ENCODE assay signal across 8 cellular contexts in genomic region chr6:3913077-3913957, GRCh38.
DNase-seq lines count a peak whose midpoint lies in the region; ATAC-seq and TF ChIP-seq lines count a peak whose summit lies in the region.

No MANE protein-coding gene starts in this region.

- no peaks in the 10 kb centered on the region for H3K27me3 ChIP-seq in suprapubic skin

- H3K36me3 ChIP-seq in suprapubic skin, result no peaks in the 10 kb centered on the region

- H3K4me3 ChIP-seq in suprapubic skin, result no peak overlapping the region

- no peak for ATAC-seq in HG02840 (IDR thresholded peaks at IDR 0.05; ENCODE audit: low FRiP score, unreplicated experiment)
- ATAC-seq in GM18870 (IDR thresholded peaks at IDR 0.05; ENCODE audit: unreplicated experiment), result no peak

- peak overlapping the region; percentile 88 for H3K27ac ChIP-seq in suprapubic skin

- TF ChIP-seq CTCF in suprapubic skin (IDR thresholded peaks at IDR 0.05), result no peak

- no peaks in the 10 kb centered on the region for H3K9me3 ChIP-seq in suprapubic skin

- TF ChIP-seq POLR2A in suprapubic skin (IDR thresholded peaks at IDR 0.05), result no peak

- H3K4me1 ChIP-seq in suprapubic skin, result peaks cover 40% of the 10 kb centered on the region

- DNase-seq in HT1080 (ENCODE audit: low read depth) (peak; percentile 93), amniotic stem cell (lab: John Stamatoyannopoulos, UW) (peak; percentile 80), islet precursor cell (peak; percentile 84), suprapubic skin (ENCODE audit: low spot score in 2 of 2) (peak in 1 of 2 donors; percentile 77), NCI-H2107 treated with DMSO at 0.1 percent for 48 hours (lab: John Stamatoyannopoulos, UW; ENCODE audit: unreplicated experiment) (no peak), NAMALWA (ENCODE audit: low spot score) (no peak)

- WGBS in suprapubic skin, result 43% methylated on average over 6 of the region's 6 CpGs

- peak; percentile 38 for TF ChIP-seq EP300 in suprapubic skin (IDR thresholded peaks at IDR 0.05)

Comparison
In these comparisons a context has a peak if more than half of its experiments do, and no peak if none do; other contexts are left out.
1. DNase-seq: peak in HT1080 (single experiment), amniotic stem cell (single experiment) and islet precursor cell (single experiment); none in NCI-H2107 treated with DMSO at 0.1 percent for 48 hours (single experiment) and NAMALWA (single experiment).